Comparison of ENCODE assay signal across 11 cellular contexts in the genomic region with DNA sequence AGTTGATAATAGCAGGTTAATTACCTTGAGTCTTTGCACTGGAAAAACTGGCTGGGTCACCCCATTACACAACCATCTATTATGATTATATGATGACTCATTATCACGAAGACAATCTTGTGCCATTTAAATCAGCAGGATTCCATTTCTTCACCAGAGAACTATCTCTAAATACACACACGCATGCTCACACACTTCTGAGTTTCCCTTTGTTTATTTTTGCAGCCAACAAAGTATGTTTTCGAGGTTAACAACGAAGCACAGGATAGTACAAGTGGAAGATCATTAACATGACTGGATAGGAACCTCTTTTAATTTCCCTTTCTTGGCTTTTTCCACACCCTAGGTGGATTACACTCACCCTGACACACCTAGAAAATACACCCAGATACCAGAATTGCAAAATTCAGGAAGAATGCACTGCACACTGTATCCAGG. TPM values are rescaled to one million over a fixed set of nuclear protein-coding genes. Genes with fewer than 3 reads are reported as not detected.
A peak's percentile ranks its signal among the peaks of the same experiment; 100 is the strongest.
DNase-seq lines count a peak whose midpoint lies in the region; ATAC-seq, FAIRE-seq and TF ChIP-seq lines count a peak whose summit lies in the region.
"Had no signal": no experiment of that assay in that cellular context is flagged by ENCODE, and none has a peak within 500 bp of the region (broad histone marks: within the 10 kb centered on the region; RNA-seq: fewer than 3 reads in every experiment).

No MANE protein-coding gene starts in this region.

- no peak overlapping the region for H3K27ac Mint-ChIP-seq in glutamatergic neuron (ENCODE audit: unreplicated experiment)

- intact Hi-C loops in A673 (cut with micrococcal nuclease; ENCODE audit: unreplicated experiment) (no loop called here), adrenal gland (cut with DNase I) (no loop called here)

- DNase-seq in A673 (ENCODE audit: low spot score): peak; percentile 57
- peak; percentile 35 for DNase-seq in HTR-8/SVneo (ENCODE audit: insufficient read length, low spot score)
- DNase-seq in adrenal gland: peak in 5 of 7 donors; percentile 23 to 58 (median 39)
- peak; percentile 85 for DNase-seq in kidney glomerular epithelial cell (lab: John Stamatoyannopoulos, UW)
- DNase-seq in activated CD4-positive, CD25-positive, alpha-beta regulatory T cell (lab: John Stamatoyannopoulos, UW): no peak
- DNase-seq in NCI-H446 (lab: John Stamatoyannopoulos, UW): no peak
- DNase-seq in glutamatergic neuron: no peak
- DNase-seq: activated T-cell treated with anti-CD3 and anti-CD28 coated beads, Interleukin-2, amount 50 U/mL, for 4 hours; GOT3 had no signal

- BruUV-seq in A673 (replicated peaks; lab: Mats Ljungman, UMichigan): no TSS peak

- TF ChIP-seq CTCF in A673 (conservative IDR thresholded peaks at IDR 0.05; ENCODE audit: low read depth, low read length) (no peak), adrenal gland (IDR thresholded peaks at IDR 0.05) (no peak), glutamatergic neuron (IDR thresholded peaks at IDR 0.05; ENCODE audit: partially characterized antibody, unreplicated experiment) (no peak)

- H3K36me3 ChIP-seq in A673 (ENCODE audit: insufficient read depth, low read length, poor library complexity, severe bottlenecking) (no peaks in the 10 kb centered on the region), adrenal gland (replicated peaks in 1 of 2) (no peaks in the 10 kb centered on the region)

- no peak overlapping the region for H3K27ac ChIP-seq in A673 (ENCODE audit: low read depth, low read length, poor library complexity, severe bottlenecking)
- peak overlapping the region in 2 of 5 donors; percentile 36 to 48 for H3K27ac ChIP-seq in adrenal gland

- no peaks in the 10 kb centered on the region for H3K4me1 Mint-ChIP-seq in glutamatergic neuron (ENCODE audit: low read depth, unreplicated experiment)

- no peaks in the 10 kb centered on the region for H3K27me3 Mint-ChIP-seq in glutamatergic neuron (ENCODE audit: unreplicated experiment)

- CTCF ChIA-PET in A673 (lab: Charles Lee): no interaction called here

- no peak for ATAC-seq in GM18517 (IDR thresholded peaks at IDR 0.05; ENCODE audit: unreplicated experiment)
- ATAC-seq: activated T-cell treated with anti-CD3 and anti-CD28 coated beads, Interleukin-2, amount 50 U/mL, for 4 hours had no signal

- no peak overlapping the region for H3K4me3 Mint-ChIP-seq in glutamatergic neuron (ENCODE audit: unreplicated experiment)
- H3K4me3 Mint-ChIP-seq: activated T-cell treated with anti-CD3 and anti-CD28 coated beads, Interleukin-2, amount 50 U/mL, for 4 hours had no signal

- no peaks in the 10 kb centered on the region for H3K36me3 Mint-ChIP-seq in glutamatergic neuron (ENCODE audit: unreplicated experiment)

- WGBS in adrenal gland, 4 donors: 29 to 36% (median 33%) methylated on average over 4 of the region's 4 CpGs

- H3K9me3 ChIP-seq in A673 (ENCODE audit: low read depth, low read length, poor library complexity, severe bottlenecking) (no peaks in the 10 kb centered on the region), adrenal gland (replicated peaks in 1 of 3) (no peaks in the 10 kb centered on the region)

- H3K4me1 ChIP-seq in A673 (ENCODE audit: insufficient read depth, low read length, poor library complexity, severe bottlenecking) (peaks cover 5% of the 10 kb centered on the region), adrenal gland (replicated peaks in 1 of 2) (peaks cover 0 to 4% of the 10 kb centered on the region in 2 donors)

- peaks cover 7% of the 10 kb centered on the region for H3K27me3 ChIP-seq in A673 (replicated peaks; ENCODE audit: insufficient read depth, low read depth, low read length, poor library complexity)
- H3K27me3 ChIP-seq in adrenal gland: no peaks in the 10 kb centered on the region

- no peak overlapping the region for H3K4me3 ChIP-seq in A673 (ENCODE audit: low read depth, low read length, poor library complexity, severe bottlenecking)
- no peak overlapping the region for H3K4me3 ChIP-seq in adrenal gland

- peak in 1 of 2 donors; percentile 21 for TF ChIP-seq POLR2A in adrenal gland (IDR thresholded peaks at IDR 0.05)

- POLR2A ChIA-PET in A673 (lab: Charles Lee; ENCODE audit: low non-redundant PET): no interaction called here

- FAIRE-seq in HTR-8/SVneo (lab: Jason Lieb, UNC): no peak
- FAIRE-seq: D721Med had no signal

- no peaks in the 10 kb centered on the region for H3K9me3 Mint-ChIP-seq in glutamatergic neuron (ENCODE audit: unreplicated experiment)
- H3K9me3 Mint-ChIP-seq: activated T-cell treated with anti-CD3 and anti-CD28 coated beads, Interleukin-2, amount 50 U/mL, for 4 hours had no signal

RNA-seq across cellular contexts. Expression of gene PERP, which starts 18.9 kb away (rescaled TPM):
- total RNA-seq in A673 (2021) (0.48 and 0.71 TPM in 2 replicates), adrenal gland (10 to 100 TPM in 4 of 8 donors, 1 to 10 TPM in 4; 5.1 to 15.0 (median 9.7) TPM), glutamatergic neuron (ENCODE audit: unreplicated experiment) (10.7 TPM)
- polyA plus RNA-seq in adrenal gland: 10 to 100 TPM in 1 of 3 donors, 1 to 10 TPM in 2; 4.8 to 11.9 (median 5.5) TPM

Comparison
In these comparisons a context has a peak if more than half of its experiments do, and no peak if none do; other contexts are left out.
1. DNase-seq: peak in A673 (single experiment), HTR-8/SVneo (single experiment), adrenal gland (5 of 7) and kidney glomerular epithelial cell (single experiment); none in activated CD4-positive, CD25-positive, alpha-beta regulatory T cell (0 of 4), NCI-H446 (0 of 2) and glutamatergic neuron (single experiment).